9 cellular contexts compared by ENCODE assay signal in the genomic region with DNA sequence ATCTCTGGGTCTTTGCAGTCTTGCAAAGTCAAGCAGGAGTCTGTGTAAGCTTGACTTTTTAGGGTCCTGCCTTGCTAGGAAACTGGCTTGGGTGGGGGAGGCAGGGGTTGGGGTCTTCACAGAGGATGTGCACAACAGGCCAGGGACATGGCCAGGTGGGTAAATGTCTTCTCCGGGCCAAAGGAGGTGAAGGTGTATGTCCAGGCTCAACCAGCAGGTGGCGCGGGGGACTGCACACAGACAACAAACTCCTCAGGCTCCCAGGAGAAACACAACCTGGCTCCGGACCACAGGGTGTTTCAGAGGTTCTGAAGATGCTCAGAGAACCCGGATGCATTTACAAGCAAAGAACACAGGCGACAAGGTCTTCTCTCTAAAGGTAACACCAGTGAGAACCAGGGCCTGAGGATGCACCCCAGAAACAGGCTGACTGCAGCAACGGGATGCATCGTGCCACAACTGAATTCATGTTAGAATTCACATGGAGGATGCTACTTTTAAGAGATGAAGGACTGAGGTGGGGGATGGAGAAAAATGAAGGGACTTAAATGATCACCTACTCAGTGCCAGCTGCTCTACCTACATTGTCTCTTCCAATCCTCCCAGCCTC. TPM values are rescaled to one million over a fixed set of nuclear protein-coding genes. Genes with fewer than 3 reads are reported as not detected.
DNase-seq lines count a peak whose midpoint lies in the region; ATAC-seq, FAIRE-seq and TF ChIP-seq lines count a peak whose summit lies in the region.
"Had no signal": no experiment of that assay in that cellular context is flagged by ENCODE, and none has a peak within 500 bp of the region (broad histone marks: within the 10 kb centered on the region; RNA-seq: fewer than 3 reads in every experiment).

No MANE protein-coding gene starts in this region.

- TF ChIP-seq POLR2A in GM12878 (IDR thresholded peaks at IDR 0.05; ENCODE audit: low read depth, low read length) = no peak

- 29% methylated on average over 8 of the region's 8 CpGs for WGBS in GM12878 (ENCODE audit: insufficient coverage, insufficient replicate concordance, low lambda C conversion rate, missing lambda C conversion rate)

- H3K9me3 ChIP-seq in Caco-2 (no peaks in the 10 kb centered on the region), T-helper 17 cell (ENCODE audit: control insufficient read depth, low read length, poor library complexity, severe bottlenecking) (no peaks in the 10 kb centered on the region), GM12878 (replicated peaks; ENCODE audit: control insufficient read depth, insufficient read depth, low read length) (no peaks in the 10 kb centered on the region), kidney (ENCODE audit: control insufficient read depth in 1 of 2, low read length in 2 of 2) (no peaks in the 10 kb centered on the region)

- peak; percentile 81 for FAIRE-seq in GM12878 (lab: Jason Lieb, UNC)
- FAIRE-seq in kidney (lab: Jason Lieb, UNC) = no peak

- H3K27me3 ChIP-seq in Caco-2 (replicated peaks; ENCODE audit: control insufficient read depth, insufficient read depth, low read length) (no peaks in the 10 kb centered on the region), GM12878 (replicated peaks in 1 of 2; ENCODE audit: control insufficient read depth in 2 of 2, insufficient read depth in 2 of 2, low read length in 1 of 2) (no peaks in the 10 kb centered on the region; a peak in 1 of 4 replicates)

- no peaks in the 10 kb centered on the region; the same call in 1 of the 2 replicates for H4K20me1 ChIP-seq in GM12878 (ENCODE audit: control insufficient read depth, insufficient read depth)

- no TSS peak for BruUV-seq in Caco-2 (replicated peaks; lab: Mats Ljungman, UMichigan)
- BruUV-seq in GM12878 (replicated peaks; lab: Mats Ljungman, UMichigan) = no TSS peak

- peak; percentile 58 to 65 for TF ChIP-seq CTCF in Caco-2 (IDR thresholded peaks at IDR 0.05; ENCODE audit: insufficient read depth in 1 of 2, low read depth in 1 of 2, low read length in 1 of 2, severe bottlenecking in 1 of 2, unreplicated experiment in 1 of 2)
- peak; percentile 76 to 93 (median 83) for TF ChIP-seq CTCF in GM12878 (IDR thresholded peaks at IDR 0.05 in 2 of 3, conservative IDR thresholded peaks at IDR 0.05 in 1 of 3; ENCODE audit: control insufficient read depth in 2 of 3, extremely low read depth in 1 of 3, insufficient read depth in 1 of 3, low read depth in 3 of 3, low read length in 3 of 3)
- peak; percentile 49 for TF ChIP-seq CTCF in kidney (IDR thresholded peaks at IDR 0.05; ENCODE audit: borderline replicate concordance, extremely low read depth, insufficient read depth)

- SMC1A ChIA-PET in GM12878 (lab: Charles Lee; ENCODE audit: uncharacterized antibody, unreplicated experiment) = interaction anchor here (1.2 to 2.4 kb wide), 4 partner anchors 14 to 130 kb away, joined by 3 to 30 read pairs (median 3); no protein-coding TSS in a partner anchor

- H2AFZ ChIP-seq in GM12878 (ENCODE audit: control insufficient read depth, low read depth, low read length) = no peak overlapping the region

- POLR2A ChIA-PET in Caco-2 (lab: Charles Lee) (no interaction called here), GM12878 (lab: Charles Lee) (no interaction called here)

- H3K36me3 ChIP-seq in Caco-2 (ENCODE audit: control insufficient read depth, insufficient read depth, low read length) (no peaks in the 10 kb centered on the region), GM12878 (ENCODE audit: control insufficient read depth in 2 of 2, insufficient read depth in 2 of 2, low read length in 1 of 2) (no peaks in the 10 kb centered on the region), kidney (ENCODE audit: control insufficient read depth in 1 of 2, insufficient read depth in 2 of 2, low read length in 2 of 2) (no peaks in the 10 kb centered on the region)

- H3K4me3 Mint-ChIP-seq in Caco-2 (ENCODE audit: unreplicated experiment) = no peak overlapping the region
- H3K4me3 Mint-ChIP-seq in T-helper 17 cell = peak overlapping the region; percentile 63
- H3K4me3 Mint-ChIP-seq: IgD-negative memory B cell had no signal

- peak; percentile 56 for TF ChIP-seq RAD21 in GM12878 (IDR thresholded peaks at IDR 0.05; ENCODE audit: insufficient read depth, low read depth, low read length)

- H3K27me3 Mint-ChIP-seq in Caco-2 (ENCODE audit: insufficient read depth, unreplicated experiment) (no peaks in the 10 kb centered on the region), T-helper 17 cell (peaks cover 10% of the 10 kb centered on the region)

- ATAC-seq in T-helper 17 cell (no peak), GM12878 (peak; percentile 70), HG03442 (IDR thresholded peaks at IDR 0.05; ENCODE audit: unreplicated experiment) (no peak), GM19463 (IDR thresholded peaks at IDR 0.05; ENCODE audit: unreplicated experiment) (no peak)

- H3K36me3 Mint-ChIP-seq in Caco-2 (ENCODE audit: insufficient read depth, unreplicated experiment) = peaks cover 47% of the 10 kb centered on the region
- H3K36me3 Mint-ChIP-seq in T-helper 17 cell (ENCODE audit: low read depth) = no peaks in the 10 kb centered on the region
- H3K36me3 Mint-ChIP-seq: IgD-negative memory B cell had no signal

- H3K9ac ChIP-seq in GM12878 (ENCODE audit: control insufficient read depth, insufficient read depth, low read length) (no peak overlapping the region), kidney (ENCODE audit: low read length in 2 of 2) (no peak overlapping the region)

- H3K4me1 Mint-ChIP-seq in Caco-2 (ENCODE audit: low read depth, unreplicated experiment) = peaks cover 68% of the 10 kb centered on the region
- H3K4me1 Mint-ChIP-seq in T-helper 17 cell = peaks cover 87% of the 10 kb centered on the region

- no peak overlapping the region for H3K4me2 ChIP-seq in GM12878 (ENCODE audit: control insufficient read depth, insufficient read depth)

- CTCF ChIA-PET in Caco-2 (lab: Charles Lee) (interaction anchor here (1.5 to 1.8 kb wide), 3 partner anchors 14 to 61 kb away, joined by 4 to 7 read pairs (median 5); partner anchors contain the start of gene PLEKHG3), GM12878 (lab: Yijun Ruan, JAX) (interaction anchor here (0.6 to 3.3 kb wide), 11 partner anchors 10 to 221 kb away, joined by 3 to 60 read pairs (median 6); no protein-coding TSS in a partner anchor)

- TF ChIP-seq EP300 in GM12878 (IDR thresholded peaks at IDR 0.05; ENCODE audit: borderline replicate concordance in 1 of 2, control insufficient read depth in 1 of 2, low read depth in 2 of 2, low read length in 2 of 2) = no peak

- no peak overlapping the region for H3K4me3 ChIP-seq in Caco-2 (ENCODE audit: low read depth, low read length)
- H3K4me3 ChIP-seq in GM12878 = no peak overlapping the region
- no peak overlapping the region for H3K4me3 ChIP-seq in kidney (ENCODE audit: low read length in 2 of 2)

- H3K27ac ChIP-seq in GM12878 (ENCODE audit: control insufficient read depth, insufficient read depth) (no peak overlapping the region), kidney (ENCODE audit: low read depth in 2 of 2, low read length in 2 of 2) (no peak overlapping the region)

- H3K79me2 ChIP-seq in GM12878 (ENCODE audit: control insufficient read depth, insufficient read depth, low read length) = no peaks in the 10 kb centered on the region

- H3K4me1 ChIP-seq in Caco-2 (peaks cover 80% of the 10 kb centered on the region), GM12878 (ENCODE audit: control insufficient read depth, insufficient read depth, low read length) (no peaks in the 10 kb centered on the region), kidney (ENCODE audit: control insufficient read depth in 1 of 2, insufficient read depth in 1 of 2, low read depth in 1 of 2, low read length in 2 of 2) (peaks cover 17 to 39% of the 10 kb centered on the region in 2 donors)

- intact Hi-C loops in Caco-2 (cut with micrococcal nuclease; ENCODE audit: unreplicated experiment) = loop anchor here (5.0 kb wide), 3 partner anchors 132 to 418 kb away; partner anchors contain the start of gene HSPA2
- intact Hi-C loops in GM12878 (cut with micrococcal nuclease; ENCODE audit: unreplicated experiment) = loop anchor here (1.0 to 10.0 kb wide), 4 partner anchors 131 to 415 kb away; partner anchors contain the start of gene HSPA2
- intact Hi-C loops in kidney (cut with DNase I) = no loop called here

- RAD21 ChIA-PET in GM12878 (lab: Charles Lee; ENCODE audit: unreplicated experiment) = interaction anchor here (1.6 to 2.5 kb wide), 3 partner anchors 21 to 131 kb away, joined by 3 to 19 read pairs (median 16); no protein-coding TSS in a partner anchor

- H3K9me3 Mint-ChIP-seq in Caco-2 (ENCODE audit: unreplicated experiment) = no peaks in the 10 kb centered on the region
- H3K9me3 Mint-ChIP-seq: IgD-negative memory B cell had no signal

- in situ Hi-C loops in GM12878 (cut with MboI) = loop anchor here (5.0 to 10.0 kb wide), 2 partner anchors 88 to 415 kb away; no protein-coding TSS in a partner anchor

- H3K27ac Mint-ChIP-seq in Caco-2 (ENCODE audit: unreplicated experiment) (peak overlapping the region; percentile 92), T-helper 17 cell (peak overlapping the region; percentile 99)
- H3K27ac Mint-ChIP-seq: IgD-negative memory B cell had no signal

- DNase-seq in Caco-2 (peak; percentile 69 to 70), HUDEP-2 (lab: John Stamatoyannopoulos, UW; ENCODE audit: unreplicated experiment in 76 of 76) (peak in 62 of 76 experiments; percentile 9 to 78 (median 52)), T-helper 17 cell (peak; percentile 57 to 63 (median 58)), GM12878 (ENCODE audit: low read depth, low spot score) (no peak), kidney (peak; percentile 74)
- DNase-seq in stimulated activated CD8-positive, alpha-beta memory T cell treated with anti-CD3 and anti-CD28 coated beads, Interleukin-15, amount 100 ng/mL, for 1 hour (ENCODE audit: low read depth) = peak; percentile 30

RNA-seq across cellular contexts. Expression of gene PLEKHG3, which starts 56.0 kb away (rescaled TPM):
- total RNA-seq in Caco-2 (2022) (85.9 and 90.8 TPM in 2 replicates), T-helper 17 cell (10 to 100 TPM; 61.4 to 65.5 TPM), GM12878 (2014; rRNA removed) (0.05 TPM in 1 of 2 replicates, not detected in the other), GM12878 (2014; rRNA removed; fragmentation: Illumina TruSeq; extraction: Trizol) (not detected in 2 replicates), GM12878 (2021) (0.32 and 0.64 TPM in 2 replicates), kidney (127 TPM)
- total RNA-seq in GM12878 (2013; cell fraction: nucleolus; rRNA removed) = 0.44 and 0.88 TPM in 2 replicates
- polyA plus RNA-seq in GM12878 (2011; ENCODE audit: low read depth) = not detected
- polyA plus RNA-seq in GM12878 (2011; rRNA removed) (0.37 and 0.73 TPM in 2 replicates), GM12878 (2014; fragmentation: Illumina TruSeq; extraction: Trizol) (0.03 TPM in 1 of 2 replicates, not detected in the other), GM12878 (2014; fragmentation: Nextera tagmentation; extraction: Ambion mirVana) (not detected), GM12878 (2014; rRNA removed) (0.05 and 0.06 TPM in 2 replicates), GM12878 (2016; fragmentation: Nextera tagmentation; extraction: Ambion mirVana) (under 1 TPM in 1 of 2 experiments, not detected in 1; 0.07 TPM), kidney (ENCODE audit: insufficient read depth, low read depth, low replicate concordance) (51.9 TPM)
- 0.65 and 0.66 TPM in 2 replicates for polyA plus RNA-seq in GM12878 (2011; cell fraction: cytosol; rRNA removed)
- 2.0 and 2.6 TPM in 2 replicates for polyA plus RNA-seq in GM12878 (2011; cell fraction: nucleus; rRNA removed)
- 0.15 TPM in 1 of 2 replicates, not detected in the other for polyA plus RNA-seq in GM12878 (2012)
- 1.4 and 1.6 TPM in 2 replicates for polyA minus RNA-seq in GM12878 (2011; rRNA and poly(A)+ RNA removed)
- polyA minus RNA-seq in GM12878 (2011; cell fraction: cytosol; rRNA and poly(A)+ RNA removed) = 0.27 and 3.2 TPM in 2 replicates
- polyA minus RNA-seq in GM12878 (2011; cell fraction: nucleus; rRNA and poly(A)+ RNA removed) = 0.85 and 1.1 TPM in 2 replicates

Comparison
In these comparisons a context has a peak if more than half of its experiments do, and no peak if none do; other contexts are left out.
1. RNA of gene PLEKHG3, which starts 56.0 kb away (total RNA-seq): 127 TPM in kidney (single experiment), 85.9 to 90.8 TPM in Caco-2 and 61.4 to 65.5 TPM in T-helper 17 cell; 0.05 to 0.88 TPM in GM12878; every median in the first group is over 10 times any median in the second.
2. Peak in every context shown above with its lines, with median percentiles within 50 percentile points of each other: CTCF ChIP-seq.